Comparison of ENCODE assay signal across 22 cellular contexts in the genomic region with DNA sequence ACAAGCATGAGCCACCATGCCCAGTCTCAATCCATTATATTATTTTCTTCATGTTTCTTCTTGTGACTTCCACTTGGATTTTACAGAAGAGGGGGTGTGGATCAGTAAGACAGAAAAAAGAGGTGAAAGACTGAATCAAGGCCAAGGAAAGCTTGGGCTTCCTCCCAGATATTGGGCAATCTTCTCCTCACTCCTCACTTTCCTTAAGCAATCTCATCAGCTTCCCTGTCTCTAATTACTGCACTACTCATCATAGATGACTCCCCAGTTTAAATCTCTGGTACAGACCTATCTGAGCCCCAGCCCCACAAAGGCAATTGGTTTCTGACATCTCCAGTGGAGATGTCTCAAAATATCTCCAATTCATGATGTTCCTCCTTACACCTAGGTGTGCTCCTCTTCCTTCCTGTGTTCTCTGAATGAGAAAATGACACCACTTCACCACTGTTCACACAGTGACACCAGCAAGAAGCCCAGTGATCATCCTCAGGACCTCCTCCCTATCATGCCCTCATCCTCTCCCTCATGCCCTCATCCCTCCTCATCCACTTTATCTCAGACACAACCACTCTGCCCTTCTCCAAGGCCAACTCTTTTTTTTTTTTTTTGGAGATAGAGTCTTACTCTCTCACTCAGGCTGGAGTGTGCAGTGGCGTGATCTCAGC. TPM values are rescaled to one million over a fixed set of nuclear protein-coding genes. Genes with fewer than 3 reads are reported as not detected.
DNase-seq lines count a peak whose midpoint lies in the region; ATAC-seq and TF ChIP-seq lines count a peak whose summit lies in the region.
"Had no signal": no experiment of that assay in that cellular context is flagged by ENCODE, and none has a peak within 500 bp of the region (broad histone marks: within the 10 kb centered on the region; RNA-seq: fewer than 3 reads in every experiment).

No MANE protein-coding gene starts in this region.

- no peaks in the 10 kb centered on the region for H3K9me3 Mint-ChIP-seq in nephron progenitor cell
- H3K9me3 Mint-ChIP-seq: activated naive CD4-positive, alpha-beta T cell treated with anti-CD3 and anti-CD28 coated beads for 36 hours; brain had no signal

- no peak overlapping the region for H2BK5ac ChIP-seq in mesendoderm (ENCODE audit: low read length)

- H2AK5ac ChIP-seq in mesendoderm (ENCODE audit: low read length), result no peak overlapping the region

- no peak overlapping the region for H3K9ac ChIP-seq in mesendoderm (ENCODE audit: low read length)
- H3K9ac ChIP-seq: BLaER1 treated with 17β-estradiol and CSF1 and Interleukin-3, amounts not matched to agents 10 nM and 100 nM had no signal

- H3K79me2 ChIP-seq in osteoblast (ENCODE audit: insufficient read depth, low read length) (no peaks in the 10 kb centered on the region), mesendoderm (ENCODE audit: control insufficient read depth, insufficient read depth, low read length) (no peaks in the 10 kb centered on the region)

- peak; percentile 65 for DNase-seq in AG10803 (ENCODE audit: low read depth)
- peak; percentile 60 for DNase-seq in HCEC 1CT
- DNase-seq in osteoblast (ENCODE audit: insufficient read length, low spot score, missing footprints), result peak; percentile 68
- no peak for DNase-seq in mesendoderm
- DNase-seq in H4 (ENCODE audit: low spot score), result no peak
- DNase-seq in NOMO-1 (lab: John Stamatoyannopoulos, UW; ENCODE audit: unreplicated experiment in 2 of 2), result no peak
- no peak for DNase-seq in nephron progenitor cell
- DNase-seq: activated CD8-positive, alpha-beta memory T cell treated with anti-CD3 and anti-CD28 coated beads, Interleukin-2, amount 50 U/mL, for 4 hours; activated naive CD4-positive, alpha-beta T cell treated with anti-CD3 and anti-CD28 coated beads for 36 hours; DMS 273 treated with DMSO at 0.1 percent for 48 hours; lower lobe of right lung; naive thymus-derived CD4-positive, alpha-beta T cell; NCI-H146; NCI-H446; SHP77; stimulated activated CD4-positive, alpha-beta T cell treated with anti-CD3 and anti-CD28 coated beads, Interleukin-15, amount 100 ng/mL, for 24 hours; T-helper 2 cell had no signal

- no peaks in the 10 kb centered on the region for H3K36me3 ChIP-seq in osteoblast (ENCODE audit: insufficient read depth, low read length)
- no peaks in the 10 kb centered on the region for H3K36me3 ChIP-seq in mesendoderm (ENCODE audit: control insufficient read depth, insufficient read depth, low read length)
- H3K36me3 ChIP-seq: BLaER1 treated with 17β-estradiol and CSF1 and Interleukin-3, amounts not matched to agents 10 nM and 100 nM; lower lobe of right lung; prostate gland had no signal

- TF ChIP-seq CTCF in AG10803 (conservative IDR thresholded peaks at IDR 0.05; ENCODE audit: low read length) (no peak), osteoblast (IDR thresholded peaks at IDR 0.05; ENCODE audit: extremely low read depth, low read depth, low read length) (no peak), nephron progenitor cell (IDR thresholded peaks at IDR 0.05) (no peak)

- no peak overlapping the region for H2AFZ ChIP-seq in osteoblast (ENCODE audit: low read length)

- no peaks in the 10 kb centered on the region for H4K20me1 ChIP-seq in osteoblast (ENCODE audit: insufficient read depth, low read length)
- H4K20me1 ChIP-seq: BLaER1 treated with 17β-estradiol and CSF1 and Interleukin-3, amounts not matched to agents 10 nM and 100 nM had no signal

- H4K5ac ChIP-seq in mesendoderm (ENCODE audit: low read length), result no peak overlapping the region

- H3K4me1 Mint-ChIP-seq in nephron progenitor cell, result peaks cover 22% of the 10 kb centered on the region
- H3K4me1 Mint-ChIP-seq: brain had no signal

- no peak overlapping the region for H3K18ac ChIP-seq in mesendoderm (ENCODE audit: low read length)

- H3K56ac ChIP-seq in mesendoderm (ENCODE audit: low read length), result no peak overlapping the region

- H3K4me3 ChIP-seq in AG10803 (ENCODE audit: low read length), result no peak overlapping the region
- no peak overlapping the region for H3K4me3 ChIP-seq in osteoblast (ENCODE audit: insufficient read depth, low read length)
- no peak overlapping the region for H3K4me3 ChIP-seq in mesendoderm (ENCODE audit: low read length)
- H3K4me3 ChIP-seq: BLaER1 treated with 17β-estradiol and CSF1 and Interleukin-3, amounts not matched to agents 10 nM and 100 nM; lower lobe of right lung; prostate gland had no signal

- H3K4me3 Mint-ChIP-seq in nephron progenitor cell, result no peak overlapping the region
- H3K4me3 Mint-ChIP-seq: activated naive CD4-positive, alpha-beta T cell treated with anti-CD3 and anti-CD28 coated beads for 36 hours; brain had no signal

- H3K4me1 ChIP-seq in osteoblast (ENCODE audit: insufficient read depth, low read length), result peaks cover 8% of the 10 kb centered on the region
- no peaks in the 10 kb centered on the region for H3K4me1 ChIP-seq in mesendoderm (ENCODE audit: control insufficient read depth, low read depth, low read length)
- H3K4me1 ChIP-seq: lower lobe of right lung had no signal

- no peak overlapping the region for H3K27ac ChIP-seq in osteoblast (ENCODE audit: low read depth, low read length)
- no peak overlapping the region for H3K27ac ChIP-seq in mesendoderm (ENCODE audit: low read depth, low read length)
- H3K27ac ChIP-seq: BLaER1 treated with 17β-estradiol and CSF1 and Interleukin-3, amounts not matched to agents 10 nM and 100 nM; lower lobe of right lung had no signal

- H3K4me2 ChIP-seq in osteoblast (ENCODE audit: insufficient read depth, low read length) (no peak overlapping the region), mesendoderm (ENCODE audit: low read length) (no peak overlapping the region)
- H3K4me2 ChIP-seq: BLaER1 treated with 17β-estradiol and CSF1 and Interleukin-3, amounts not matched to agents 10 nM and 100 nM had no signal

- no peaks in the 10 kb centered on the region for H3K79me1 ChIP-seq in mesendoderm (ENCODE audit: low read length)

- no peak overlapping the region for H2BK15ac ChIP-seq in mesendoderm (replicated peaks; ENCODE audit: low read depth)

- peaks cover 8% of the 10 kb centered on the region for H3K27me3 Mint-ChIP-seq in nephron progenitor cell (ENCODE audit: low read depth, poor library complexity)

- H3K27me3 ChIP-seq in osteoblast (ENCODE audit: insufficient read depth, low read length) (no peaks in the 10 kb centered on the region), mesendoderm (ENCODE audit: insufficient read depth, low read length, poor library complexity) (no peaks in the 10 kb centered on the region)
- H3K27me3 ChIP-seq: BLaER1 treated with 17β-estradiol and CSF1 and Interleukin-3, amounts not matched to agents 10 nM and 100 nM had no signal

- H4K8ac ChIP-seq in mesendoderm (ENCODE audit: low read depth, low read length), result no peak overlapping the region

- no peaks in the 10 kb centered on the region for H3K9me3 ChIP-seq in osteoblast (ENCODE audit: low read depth, low read length)
- H3K9me3 ChIP-seq: BLaER1 treated with 17β-estradiol and CSF1 and Interleukin-3, amounts not matched to agents 10 nM and 100 nM; lower lobe of right lung; prostate gland had no signal

- no peak overlapping the region for H2BK120ac ChIP-seq in mesendoderm (ENCODE audit: low read depth, low read length)

- H3K23ac ChIP-seq in mesendoderm (ENCODE audit: low read length), result no peak overlapping the region

- H3K36me3 Mint-ChIP-seq in nephron progenitor cell (ENCODE audit: low read depth), result no peaks in the 10 kb centered on the region
- H3K36me3 Mint-ChIP-seq: brain had no signal

- peak; percentile 80 for ATAC-seq in esophagus mucosa
- ATAC-seq: HCT116; naive thymus-derived CD4-positive, alpha-beta T cell had no signal

- H3K4ac ChIP-seq in mesendoderm (ENCODE audit: low read depth, low read length), result no peak overlapping the region

- WGBS in mesendoderm (ENCODE audit: extremely low coverage, insufficient coverage, low lambda C conversion rate), result no CpG with 5 or more reads among the region's 1 CpG

- no peak overlapping the region for H3K27ac Mint-ChIP-seq in nephron progenitor cell
- H3K27ac Mint-ChIP-seq: activated naive CD4-positive, alpha-beta T cell treated with anti-CD3 and anti-CD28 coated beads for 36 hours; brain had no signal

RNA-seq across cellular contexts. Expression of a gene that starts 44.8 kb away (rescaled TPM):
- total RNA-seq in esophagus mucosa (19.5 TPM), osteoblast (12.4 and 21.4 TPM in 2 replicates)
- polyA plus RNA-seq in mesendoderm (2013, experiment 1 of 2), result 4.8 TPM
- polyA plus RNA-seq in mesendoderm (2013, experiment 2 of 2), result 4.3 TPM
- total RNA-seq in H4 (2014; rRNA removed; shearing (Covaris generic)), result 17.5 and 23.3 TPM in 2 replicates

RNA-seq across cellular contexts. Expression of a gene that starts 49.5 kb away (rescaled TPM):
- total RNA-seq in esophagus mucosa (7.7 TPM), osteoblast (21.0 and 21.2 TPM in 2 replicates)
- 14.7 TPM for polyA plus RNA-seq in mesendoderm (2013, experiment 1 of 2)
- polyA plus RNA-seq in mesendoderm (2013, experiment 2 of 2), result 15.2 TPM
- total RNA-seq in H4 (2014; rRNA removed; shearing (Covaris generic)), result 4.9 and 7.3 TPM in 2 replicates

Comparison
In these comparisons a context has a peak if more than half of its experiments do, and no peak if none do; other contexts are left out.
1. DNase-seq: peak in AG10803 (single experiment), HCEC 1CT (single experiment) and osteoblast (single experiment); none in mesendoderm (single experiment), H4 (single experiment), NOMO-1 (0 of 2) and nephron progenitor cell (single experiment).